Comparison of ENCODE assay signal across 8 cellular contexts in genomic region chr7:6008668-6009611, GRCh38. TPM values are rescaled to one million over a fixed set of nuclear protein-coding genes. Genes with fewer than 3 reads are reported as not detected.
DNase-seq lines count a peak whose midpoint lies in the region; ATAC-seq and TF ChIP-seq lines count a peak whose summit lies in the region.

AIMP2 (plus strand) TSS chr7:6009272; CDS start chr7:6009364, 92 bp downstream.
PMS2 (minus strand) TSS chr7:6009049; CDS start chr7:6009019, 30 bp downstream.

- peak; percentile 93 for ATAC-seq in GM21381 (IDR thresholded peaks at IDR 0.05; ENCODE audit: unreplicated experiment)
- peak; percentile 93 for ATAC-seq in activated CD8-positive, alpha-beta memory T cell treated with anti-CD3 and anti-CD28 coated beads, Interleukin-2, amount 10 ng/mL, durations not matched to agents 7 days and 5 days

- TF ChIP-seq CTCF in Calu3 (IDR thresholded peaks at IDR 0.05; ENCODE audit: unreplicated experiment) = no peak

- H3K79me1 ChIP-seq in mesendoderm (ENCODE audit: low read length) = peaks cover 2% of the 10 kb centered on the region

- H3K9ac ChIP-seq in NT2/D1 (ENCODE audit: insufficient read length, low read depth) (peak within 1 kb of the TSS; percentile 97), endocrine pancreas (ENCODE audit: control insufficient read depth, insufficient read depth, low read length) (peak within 1 kb of the TSS; percentile 57), mesendoderm (ENCODE audit: low read length) (peak within 1 kb of the TSS; percentile 96)

- H2BK5ac ChIP-seq in mesendoderm (ENCODE audit: low read length) = peak within 1 kb of the TSS; percentile 87

- no CpG with 5 or more reads among the region's 84 CpGs for WGBS in mesendoderm (ENCODE audit: extremely low coverage, insufficient coverage, low lambda C conversion rate)

- H3K4me2 ChIP-seq in mesendoderm (ENCODE audit: low read length) = peak within 1 kb of the TSS; percentile 66

- TSS peak; percentile 73 for BruUV-seq in Calu3 (replicated peaks; lab: Mats Ljungman, UMichigan)

- no peaks in the 10 kb centered on the region for H3K27me3 Mint-ChIP-seq in Calu3 (ENCODE audit: unreplicated experiment)
- H3K27me3 Mint-ChIP-seq in activated CD8-positive, alpha-beta memory T cell treated with anti-CD3 and anti-CD28 coated beads, Interleukin-2, amount 10 ng/mL, durations not matched to agents 7 days and 5 days = no peaks in the 10 kb centered on the region

- DNase-seq in Calu3 (peak; percentile 99), HUDEP-2 (lab: John Stamatoyannopoulos, UW; ENCODE audit: unreplicated experiment in 76 of 76) (peak in 75 of 76 experiments; percentile 75 to 100 (median 97)), NT2/D1 (ENCODE audit: low read depth, low spot score) (peak; percentile 99), mesendoderm (peak; percentile 100)
- peak; percentile 99 for DNase-seq in activated CD8-positive, alpha-beta memory T cell treated with anti-CD3 and anti-CD28 coated beads, Interleukin-2, amount 10 ng/mL, durations not matched to agents 7 days and 5 days
- peak; percentile 91 for DNase-seq in stimulated activated CD8-positive, alpha-beta memory T cell treated with anti-CD3 and anti-CD28 coated beads, Interleukin-15, amount 100 ng/mL, for 1 hour (ENCODE audit: low read depth)

- H3K27ac ChIP-seq in mesendoderm (ENCODE audit: low read depth, low read length) = peak within 1 kb of the TSS; percentile 81

- H4K5ac ChIP-seq in mesendoderm (ENCODE audit: low read length) = no peak within 1 kb of the TSS

- no peak within 1 kb of the TSS for H2AK5ac ChIP-seq in mesendoderm (ENCODE audit: low read length)

- peaks cover 66% of the 10 kb centered on the region for H3K36me3 Mint-ChIP-seq in Calu3 (ENCODE audit: insufficient read depth, unreplicated experiment)
- peaks cover 18% of the 10 kb centered on the region for H3K36me3 Mint-ChIP-seq in activated CD8-positive, alpha-beta memory T cell treated with anti-CD3 and anti-CD28 coated beads, Interleukin-2, amount 10 ng/mL, durations not matched to agents 7 days and 5 days

- H3K4ac ChIP-seq in mesendoderm (ENCODE audit: low read depth, low read length) = no peak within 1 kb of the TSS

- peak within 1 kb of the TSS; percentile 89 for H3K23ac ChIP-seq in mesendoderm (ENCODE audit: low read length)

- peak within 1 kb of the TSS; percentile 90 for H3K4me3 Mint-ChIP-seq in Calu3 (ENCODE audit: low read depth, unreplicated experiment)
- peak within 1 kb of the TSS; percentile 89 for H3K4me3 Mint-ChIP-seq in activated CD8-positive, alpha-beta memory T cell treated with anti-CD3 and anti-CD28 coated beads, Interleukin-2, amount 10 ng/mL, durations not matched to agents 7 days and 5 days

- peaks cover 45% of the 10 kb centered on the region for H3K36me3 ChIP-seq in NT2/D1 (ENCODE audit: insufficient read depth, insufficient read length, low read length)
- H3K36me3 ChIP-seq in endocrine pancreas (ENCODE audit: control insufficient read depth, insufficient read depth, low read length) = no peaks in the 10 kb centered on the region
- H3K36me3 ChIP-seq in mesendoderm (ENCODE audit: control insufficient read depth, insufficient read depth, low read length) = peaks cover 2% of the 10 kb centered on the region

- no peak within 1 kb of the TSS for H2BK15ac ChIP-seq in mesendoderm (replicated peaks; ENCODE audit: low read depth)

- H3K4me1 ChIP-seq in NT2/D1 (ENCODE audit: insufficient read depth, insufficient read length) (no peaks in the 10 kb centered on the region), endocrine pancreas (ENCODE audit: control insufficient read depth, insufficient read depth, low read length) (peaks cover 4% of the 10 kb centered on the region), mesendoderm (ENCODE audit: control insufficient read depth, low read depth, low read length) (no peaks in the 10 kb centered on the region)

- no peaks in the 10 kb centered on the region for H3K9me3 ChIP-seq in NT2/D1 (ENCODE audit: insufficient read depth, low read length)
- H3K9me3 ChIP-seq in endocrine pancreas (ENCODE audit: control insufficient read depth, low read length) = no peaks in the 10 kb centered on the region

- peak within 1 kb of the TSS; percentile 60 for H3K18ac ChIP-seq in mesendoderm (ENCODE audit: low read length)

- H3K4me1 Mint-ChIP-seq in Calu3 (ENCODE audit: low read depth, unreplicated experiment) = peaks cover 54% of the 10 kb centered on the region
- H3K4me1 Mint-ChIP-seq in activated CD8-positive, alpha-beta memory T cell treated with anti-CD3 and anti-CD28 coated beads, Interleukin-2, amount 10 ng/mL, durations not matched to agents 7 days and 5 days = peaks cover 52% of the 10 kb centered on the region

- intact Hi-C loops in Calu3 (cut with micrococcal nuclease; ENCODE audit: unreplicated experiment) = no loop called here

- peak within 1 kb of the TSS; percentile 74 for H3K27ac Mint-ChIP-seq in Calu3 (ENCODE audit: unreplicated experiment)
- peak within 1 kb of the TSS; percentile 93 for H3K27ac Mint-ChIP-seq in activated CD8-positive, alpha-beta memory T cell treated with anti-CD3 and anti-CD28 coated beads, Interleukin-2, amount 10 ng/mL, durations not matched to agents 7 days and 5 days

- H3K4me3 ChIP-seq in NT2/D1 (ENCODE audit: insufficient read length, low read depth) (peak within 1 kb of the TSS; percentile 92), endocrine pancreas (ENCODE audit: control insufficient read depth, insufficient read depth, low read length) (no peak within 1 kb of the TSS), mesendoderm (ENCODE audit: low read length) (peak within 1 kb of the TSS; percentile 89)

- no peaks in the 10 kb centered on the region for H3K9me3 Mint-ChIP-seq in Calu3 (ENCODE audit: low read depth, unreplicated experiment)
- H3K9me3 Mint-ChIP-seq in activated CD8-positive, alpha-beta memory T cell treated with anti-CD3 and anti-CD28 coated beads, Interleukin-2, amount 10 ng/mL, durations not matched to agents 7 days and 5 days (ENCODE audit: low read depth) = no peaks in the 10 kb centered on the region

- H3K27me3 ChIP-seq in NT2/D1 (ENCODE audit: insufficient read depth, insufficient read length) (no peaks in the 10 kb centered on the region), endocrine pancreas (ENCODE audit: control insufficient read depth, insufficient read depth, low read length) (no peaks in the 10 kb centered on the region), mesendoderm (ENCODE audit: insufficient read depth, low read length, poor library complexity) (no peaks in the 10 kb centered on the region)

- H3K56ac ChIP-seq in mesendoderm (ENCODE audit: low read length) = peak within 1 kb of the TSS; percentile 100

- CTCF ChIA-PET in Calu3 (lab: Charles Lee) = interaction anchor here (0.5 to 4.9 kb wide), 5 partner anchors 11 to 367 kb away, joined by 3 to 22 read pairs (median 5); no protein-coding TSS in a partner anchor
- CTCF ChIA-PET in activated CD8-positive, alpha-beta memory T cell treated with anti-CD3 and anti-CD28 coated beads, Interleukin-2, amount 10 ng/mL, durations not matched to agents 7 days and 5 days (lab: Charles Lee) = interaction anchor here (0.5 to 3.0 kb wide), 8 partner anchors 11 to 268 kb away, joined by 3 to 14 read pairs (median 4); no protein-coding TSS in a partner anchor

- peak within 1 kb of the TSS; percentile 73 for H2BK120ac ChIP-seq in mesendoderm (ENCODE audit: low read depth, low read length)

- H3K79me2 ChIP-seq in mesendoderm (ENCODE audit: control insufficient read depth, insufficient read depth, low read length) = peaks cover 31% of the 10 kb centered on the region

- H4K8ac ChIP-seq in mesendoderm (ENCODE audit: low read depth, low read length) = peak within 1 kb of the TSS; percentile 88

RNA-seq across cellular contexts. Expression of gene AIMP2, which starts in this region (rescaled TPM):
- total RNA-seq in Calu3 (2022) = 74.2 and 85.9 TPM in 2 replicates
- total RNA-seq in activated CD8-positive, alpha-beta memory T cell treated with anti-CD3 and anti-CD28 coated beads, Interleukin-2, amount 10 ng/mL, durations not matched to agents 7 days and 5 days = 10 to 100 TPM; 34.8 to 45.6 TPM
- polyA plus RNA-seq in mesendoderm (2013, experiment 1 of 2) = 107 TPM
- 105 TPM for polyA plus RNA-seq in mesendoderm (2013, experiment 2 of 2)

RNA-seq across cellular contexts. Expression of gene PMS2, which starts in this region (rescaled TPM):
- total RNA-seq in Calu3 (2022) = 32.6 and 33.2 TPM in 2 replicates
- 10 to 100 TPM; 22.5 to 24.8 TPM for total RNA-seq in activated CD8-positive, alpha-beta memory T cell treated with anti-CD3 and anti-CD28 coated beads, Interleukin-2, amount 10 ng/mL, durations not matched to agents 7 days and 5 days
- polyA plus RNA-seq in mesendoderm (2013, experiment 1 of 2) = 6.3 TPM
- polyA plus RNA-seq in mesendoderm (2013, experiment 2 of 2) = 7.0 TPM
